In genomic region chr17:38669520-38669919, GRCh38 we compare ENCODE assay signal across 1 cellular context.
TF ChIP-seq lines count a peak whose summit lies in the region.

No MANE protein-coding gene starts in this region.

TF ChIP-seq in IMR-90, 13 proteins besides CTCF, POLR2A, EP300 and RAD21:
- TF ChIP-seq BHLHE40 (IDR thresholded peaks at IDR 0.05; ENCODE audit: low read depth, low read length) (no peak), RCOR1 (IDR thresholded peaks at IDR 0.05; ENCODE audit: insufficient replicate concordance, low read length) (no peak), SMC3 (IDR thresholded peaks at IDR 0.05; ENCODE audit: low read depth, low read length) (no peak), NFE2L2 (IDR thresholded peaks at IDR 0.05; ENCODE audit: low read depth, low read length) (no peak), MAFK (IDR thresholded peaks at IDR 0.05; ENCODE audit: low read depth, low read length) (no peak), ELK1 (IDR thresholded peaks at IDR 0.05; ENCODE audit: borderline replicate concordance, low read depth, low read length) (no peak), CEBPB (IDR thresholded peaks at IDR 0.05; ENCODE audit: low read depth, low read length) (no peak), MXI1 (IDR thresholded peaks at IDR 0.05; ENCODE audit: borderline replicate concordance, low read depth, low read length) (no peak), MAZ (IDR thresholded peaks at IDR 0.05; ENCODE audit: borderline replicate concordance, low read depth, low read length) (no peak), FOS (IDR thresholded peaks at IDR 0.05; ENCODE audit: low read depth, low read length) (no peak), CHD1 (IDR thresholded peaks at IDR 0.05; ENCODE audit: low read depth, low read length) (no peak), RFX5 (IDR thresholded peaks at IDR 0.05; ENCODE audit: low read depth, low read length) (no peak), USF2 (IDR thresholded peaks at IDR 0.05; ENCODE audit: low read depth, low read length) (no peak)
